8 cellular contexts compared by ENCODE assay signal in genomic region chr9:124054671-124055212, GRCh38. TPM values are rescaled to one million over a fixed set of nuclear protein-coding genes. Genes with fewer than 3 reads are reported as not detected.
DNase-seq lines count a peak whose midpoint lies in the region; ATAC-seq and TF ChIP-seq lines count a peak whose summit lies in the region.

No MANE protein-coding gene starts in this region.

- no peak overlapping the region for H3K4me3 ChIP-seq in right cardiac atrium (ENCODE audit: low read length)
- no peak overlapping the region for H3K4me3 ChIP-seq in left ventricle myocardium inferior
- H3K4me3 ChIP-seq in fibroblast of mammary gland (ENCODE audit: control insufficient read depth, low read depth, low read length): no peak overlapping the region

- 59% methylated on average over 6 of the region's 6 CpGs for WGBS in right cardiac atrium

- H3K4me1 ChIP-seq in right cardiac atrium (ENCODE audit: control insufficient read depth, insufficient read depth, low read length): no peaks in the 10 kb centered on the region
- no peaks in the 10 kb centered on the region for H3K4me1 ChIP-seq in left ventricle myocardium inferior

- ATAC-seq in right cardiac atrium (peak; percentile 50 to 56), HG02588 (IDR thresholded peaks at IDR 0.05; ENCODE audit: unreplicated experiment) (peak; percentile 95)

- H3K27ac ChIP-seq in right cardiac atrium (ENCODE audit: low read length) (no peak overlapping the region), left ventricle myocardium inferior (replicated peaks) (no peak overlapping the region)

- H3K9me3 ChIP-seq in right cardiac atrium (ENCODE audit: control insufficient read depth, low read length) (no peaks in the 10 kb centered on the region), left ventricle myocardium inferior (replicated peaks) (peaks cover 8% of the 10 kb centered on the region)

- H3K27me3 ChIP-seq in right cardiac atrium (ENCODE audit: control insufficient read depth, insufficient read depth): no peaks in the 10 kb centered on the region
- H3K27me3 ChIP-seq in left ventricle myocardium inferior (ENCODE audit: low read depth): peaks cover 39% of the 10 kb centered on the region

- intact Hi-C loops in right cardiac atrium (cut with DNase I) (no loop called here), left ventricle myocardium inferior (cut with micrococcal nuclease) (no loop called here)

- DNase-seq in right cardiac atrium (peak in 2 of 3 donors; percentile 34 to 61), left ventricle myocardium inferior (no peak), NCI-H1436 (lab: John Stamatoyannopoulos, UW) (peak; percentile 32), fibroblast of mammary gland (ENCODE audit: low read depth) (peak; percentile 64), pons (ENCODE audit: low spot score) (no peak), NCI-H2227 (lab: John Stamatoyannopoulos, UW; ENCODE audit: unreplicated experiment) (no peak), SKM-1 (lab: John Stamatoyannopoulos, UW; ENCODE audit: unreplicated experiment) (no peak)

- TF ChIP-seq CTCF in left ventricle myocardium inferior (IDR thresholded peaks at IDR 0.05; ENCODE audit: borderline replicate concordance) (no peak), fibroblast of mammary gland (conservative IDR thresholded peaks at IDR 0.05; ENCODE audit: control insufficient read depth, insufficient read depth, low read depth, low read length) (peak; percentile 12)

- no peaks in the 10 kb centered on the region for H3K36me3 ChIP-seq in left ventricle myocardium inferior

RNA-seq across cellular contexts. Expression of gene LHX2, which starts 43.2 kb away (rescaled TPM):
- total RNA-seq in right cardiac atrium (under 1 TPM in 1 of 4 donors, not detected in 3; 0.17 TPM), left ventricle myocardium inferior (not detected)
- polyA plus RNA-seq in right cardiac atrium: 0.07 TPM

Comparison
In these comparisons a context has a peak if more than half of its experiments do, and no peak if none do; other contexts are left out.
1. DNase-seq: peak in right cardiac atrium (2 of 3), NCI-H1436 (single experiment) and fibroblast of mammary gland (single experiment); none in left ventricle myocardium inferior (single experiment), pons (single experiment), NCI-H2227 (single experiment) and SKM-1 (single experiment).